ENCODE assay signal across 14 cellular contexts in the genomic region with DNA sequence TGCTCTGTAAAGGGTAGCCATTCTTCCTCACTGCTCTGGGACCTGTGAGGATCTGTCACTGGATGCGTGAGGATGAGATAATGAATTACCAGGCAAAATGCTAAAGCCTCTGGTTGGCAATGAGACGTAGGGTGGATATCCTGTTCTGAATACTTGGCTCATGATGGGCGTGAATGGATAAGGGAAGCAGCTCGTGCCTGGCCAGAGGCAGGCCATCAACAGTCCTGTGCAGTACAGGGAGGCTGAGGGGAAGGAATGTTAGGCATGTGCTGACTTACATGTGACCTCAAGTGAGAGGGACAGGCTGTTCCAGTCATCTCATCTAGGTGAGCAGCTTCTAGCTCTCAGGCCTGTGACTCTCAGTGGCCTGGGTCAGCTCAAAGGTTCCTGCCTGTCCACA.
A peak's percentile ranks its signal among the peaks of the same experiment; 100 is the strongest.
DNase-seq lines count a peak whose midpoint lies in the region; ATAC-seq, FAIRE-seq and TF ChIP-seq lines count a peak whose summit lies in the region.
"Had no signal": no experiment of that assay in that cellular context is flagged by ENCODE, and none has a peak within 500 bp of the region (broad histone marks: within the 10 kb centered on the region; RNA-seq: fewer than 3 reads in every experiment).

No MANE protein-coding gene starts in this region.

- ATAC-seq in activated CD8-positive, alpha-beta memory T cell treated with anti-CD3 and anti-CD28 coated beads, Interleukin-2, amount 10 ng/mL, durations not matched to agents 7 days and 5 days: no peak
- no peak for ATAC-seq in activated CD8-positive, alpha-beta T cell treated with anti-CD3 and anti-CD28 coated beads for 36 hours

- no peaks in the 10 kb centered on the region for H3K9me3 ChIP-seq in thyroid gland

- no peaks in the 10 kb centered on the region for H3K36me3 ChIP-seq in thyroid gland

- H3K27ac ChIP-seq in thyroid gland: no peak overlapping the region

- no peak overlapping the region for H3K4me3 Mint-ChIP-seq in activated CD8-positive, alpha-beta memory T cell treated with anti-CD3 and anti-CD28 coated beads, Interleukin-2, amount 10 ng/mL, durations not matched to agents 7 days and 5 days
- H3K4me3 Mint-ChIP-seq in activated CD8-positive, alpha-beta T cell treated with anti-CD3 and anti-CD28 coated beads for 36 hours: no peak overlapping the region
- H3K4me3 Mint-ChIP-seq: activated naive CD4-positive, alpha-beta T cell treated with anti-CD3 and anti-CD28 coated beads for 36 hours had no signal

- peaks cover 3% of the 10 kb centered on the region for H3K4me1 Mint-ChIP-seq in activated CD8-positive, alpha-beta memory T cell treated with anti-CD3 and anti-CD28 coated beads, Interleukin-2, amount 10 ng/mL, durations not matched to agents 7 days and 5 days
- H3K4me1 Mint-ChIP-seq in activated CD8-positive, alpha-beta T cell treated with anti-CD3 and anti-CD28 coated beads for 36 hours (ENCODE audit: low read depth): no peaks in the 10 kb centered on the region

- H3K27ac Mint-ChIP-seq in activated CD8-positive, alpha-beta memory T cell treated with anti-CD3 and anti-CD28 coated beads, Interleukin-2, amount 10 ng/mL, durations not matched to agents 7 days and 5 days: no peak overlapping the region
- no peak overlapping the region for H3K27ac Mint-ChIP-seq in activated CD8-positive, alpha-beta T cell treated with anti-CD3 and anti-CD28 coated beads for 36 hours
- H3K27ac Mint-ChIP-seq: activated naive CD4-positive, alpha-beta T cell treated with anti-CD3 and anti-CD28 coated beads for 36 hours had no signal

- POLR2A ChIA-PET in GM10248 (lab: Yijun Ruan, JAX): no interaction called here
- POLR2A ChIA-PET in activated CD8-positive, alpha-beta T cell treated with anti-CD3 and anti-CD28 coated beads for 36 hours (lab: Charles Lee): no interaction called here

- TF ChIP-seq POLR2A in thyroid gland (IDR thresholded peaks at IDR 0.05): no peak

- TF ChIP-seq CTCF in thyroid gland (IDR thresholded peaks at IDR 0.05) (no peak), GM10248 (IDR thresholded peaks at IDR 0.05; ENCODE audit: control extremely low read depth, extremely low read depth, low read depth, missing control alignments) (no peak)
- no peak for TF ChIP-seq CTCF in activated CD8-positive, alpha-beta T cell treated with anti-CD3 and anti-CD28 coated beads for 36 hours (IDR thresholded peaks at IDR 0.05)

- no peaks in the 10 kb centered on the region for H3K27me3 ChIP-seq in thyroid gland

- intact Hi-C loops in thyroid gland (cut with DNase I): no loop called here
- intact Hi-C loops in activated CD8-positive, alpha-beta T cell treated with anti-CD3 and anti-CD28 coated beads for 36 hours (cut with micrococcal nuclease): no loop called here

- H3K9me3 Mint-ChIP-seq in activated CD8-positive, alpha-beta memory T cell treated with anti-CD3 and anti-CD28 coated beads, Interleukin-2, amount 10 ng/mL, durations not matched to agents 7 days and 5 days (ENCODE audit: low read depth): no peaks in the 10 kb centered on the region
- H3K9me3 Mint-ChIP-seq in activated CD8-positive, alpha-beta T cell treated with anti-CD3 and anti-CD28 coated beads for 36 hours: no peaks in the 10 kb centered on the region
- H3K9me3 Mint-ChIP-seq: activated naive CD4-positive, alpha-beta T cell treated with anti-CD3 and anti-CD28 coated beads for 36 hours had no signal

- peaks cover 12% of the 10 kb centered on the region for H3K27me3 Mint-ChIP-seq in activated CD8-positive, alpha-beta memory T cell treated with anti-CD3 and anti-CD28 coated beads, Interleukin-2, amount 10 ng/mL, durations not matched to agents 7 days and 5 days
- peaks cover 11% of the 10 kb centered on the region for H3K27me3 Mint-ChIP-seq in activated CD8-positive, alpha-beta T cell treated with anti-CD3 and anti-CD28 coated beads for 36 hours

- no peak overlapping the region for H3K4me3 ChIP-seq in thyroid gland (replicated peaks in 1 of 3)

- DNase-seq in HTR-8/SVneo (ENCODE audit: insufficient read length, low spot score) (peak; percentile 35), dermis microvascular lymphatic vessel endothelial cell (ENCODE audit: low read depth in 2 of 2) (peak; percentile 44 to 74), islet precursor cell (peak; percentile 96), thyroid gland (peak; percentile 31 to 48), GM10248 (ENCODE audit: extremely low spot score) (no peak)
- DNase-seq in activated CD8-positive, alpha-beta memory T cell treated with anti-CD3 and anti-CD28 coated beads, Interleukin-2, amount 10 ng/mL, durations not matched to agents 7 days and 5 days: no peak
- DNase-seq in activated CD8-positive, alpha-beta T cell treated with anti-CD3 and anti-CD28 coated beads for 36 hours: no peak
- DNase-seq: activated naive CD4-positive, alpha-beta T cell treated with anti-CD3 and anti-CD28 coated beads for 36 hours; DMS 273 treated with DMSO at 0.1 percent for 48 hours; effector memory CD4-positive, alpha-beta T cell; NCI-H2029 treated with DMSO at 0.1 percent for 48 hours; stimulated activated CD4-positive, alpha-beta T cell treated with anti-CD3 and anti-CD28 coated beads, Interleukin-4, amount 100 ng/mL, for 4 hours had no signal

- H3K4me1 ChIP-seq in thyroid gland: peaks cover 6 to 11% of the 10 kb centered on the region in 2 donors

- 69 to 85% methylated on average over 4 of the region's 4 CpGs for WGBS in thyroid gland, 2 donors

- CTCF ChIA-PET in GM10248 (lab: Yijun Ruan, JAX): no interaction called here
- CTCF ChIA-PET in activated CD8-positive, alpha-beta memory T cell treated with anti-CD3 and anti-CD28 coated beads, Interleukin-2, amount 10 ng/mL, durations not matched to agents 7 days and 5 days (lab: Charles Lee): no interaction called here
- CTCF ChIA-PET in activated CD8-positive, alpha-beta T cell treated with anti-CD3 and anti-CD28 coated beads for 36 hours (lab: Charles Lee): no interaction called here

- peak; percentile 79 for FAIRE-seq in HTR-8/SVneo (lab: Jason Lieb, UNC)
- FAIRE-seq: islet of Langerhans, RCC 7860 had no signal

- no peaks in the 10 kb centered on the region for H3K36me3 Mint-ChIP-seq in activated CD8-positive, alpha-beta memory T cell treated with anti-CD3 and anti-CD28 coated beads, Interleukin-2, amount 10 ng/mL, durations not matched to agents 7 days and 5 days
- H3K36me3 Mint-ChIP-seq in activated CD8-positive, alpha-beta T cell treated with anti-CD3 and anti-CD28 coated beads for 36 hours (ENCODE audit: low read depth): no peaks in the 10 kb centered on the region

Comparison
In these comparisons a context has a peak if more than half of its experiments do, and no peak if none do; other contexts are left out.
1. DNase-seq: peak in HTR-8/SVneo (single experiment), dermis microvascular lymphatic vessel endothelial cell (2 of 2), islet precursor cell (single experiment) and thyroid gland (2 of 2); none in GM10248 (single experiment), activated CD8-positive, alpha-beta memory T cell treated with anti-CD3 and anti-CD28 coated beads, Interleukin-2, amount 10 ng/mL, durations not matched to agents 7 days and 5 days (single experiment) and activated CD8-positive, alpha-beta T cell treated with anti-CD3 and anti-CD28 coated beads for 36 hours (single experiment).